26 cellular contexts compared by ENCODE assay signal in the genomic region with DNA sequence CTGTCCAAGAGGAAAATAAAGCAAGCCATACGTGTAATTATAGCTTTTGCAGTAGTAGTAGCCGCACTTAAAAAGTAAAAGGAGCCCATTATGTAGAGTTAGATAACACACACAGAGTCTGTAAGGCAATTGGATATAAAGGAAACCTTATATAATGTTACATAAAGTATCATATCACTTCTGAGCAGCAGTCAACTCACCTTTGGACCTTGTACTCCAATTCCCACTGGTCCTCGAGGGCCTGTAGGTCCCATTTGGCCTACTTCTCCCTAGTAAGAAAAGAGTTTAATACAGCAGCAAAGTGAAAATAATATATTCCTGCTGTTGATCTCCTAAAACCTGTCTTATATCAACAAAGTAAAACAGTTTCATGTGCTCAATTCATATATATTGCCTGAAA.
"Had no signal": no experiment of that assay in that cellular context is flagged by ENCODE, and none has a peak within 500 bp of the region (broad histone marks: within the 10 kb centered on the region; RNA-seq: fewer than 3 reads in every experiment).

No MANE protein-coding gene starts in this region.

- H3K4me1 ChIP-seq: colonic mucosa, esophagus squamous epithelium, gastrocnemius medialis, heart right ventricle, lower lobe of right lung had no signal

- FAIRE-seq: endometrium, islet of Langerhans, keratinocyte had no signal

- ATAC-seq: effector memory CD8-positive, alpha-beta T cell; esophagus mucosa; gastrocnemius medialis; heart right ventricle; left cardiac atrium; left lobe of liver; left ventricle myocardium superior; lower lobe of right lung had no signal

- DNase-seq: cerebellar nuclear complex; colonic mucosa; cortex of kidney; effector CD8-positive, alpha-beta T cell; effector memory CD8-positive, alpha-beta T cell; endodermal cell; erythroblast; esophagus squamous epithelium; foreskin fibroblast; foreskin melanocyte; gastrocnemius medialis; glutamatergic neuron; head of caudate nucleus; heart right ventricle; hippocampal formation; left cardiac atrium; left ventricle myocardium superior; lower lobe of right lung; mesendoderm; midbrain had no signal

- H3K4me3 ChIP-seq: colonic mucosa, esophagus squamous epithelium, gastrocnemius medialis, heart right ventricle, lower lobe of right lung had no signal

- H3K27ac ChIP-seq: colonic mucosa, epithelial cell of prostate, esophagus squamous epithelium, gastrocnemius medialis, heart right ventricle, lower lobe of right lung had no signal

- H3K36me3 ChIP-seq: colonic mucosa, esophagus squamous epithelium, heart right ventricle, lower lobe of right lung had no signal

- H3K9me3 ChIP-seq: colonic mucosa had no signal

- H3K27me3 ChIP-seq: colonic mucosa, esophagus squamous epithelium, gastrocnemius medialis, heart right ventricle had no signal
